In the genomic region with DNA sequence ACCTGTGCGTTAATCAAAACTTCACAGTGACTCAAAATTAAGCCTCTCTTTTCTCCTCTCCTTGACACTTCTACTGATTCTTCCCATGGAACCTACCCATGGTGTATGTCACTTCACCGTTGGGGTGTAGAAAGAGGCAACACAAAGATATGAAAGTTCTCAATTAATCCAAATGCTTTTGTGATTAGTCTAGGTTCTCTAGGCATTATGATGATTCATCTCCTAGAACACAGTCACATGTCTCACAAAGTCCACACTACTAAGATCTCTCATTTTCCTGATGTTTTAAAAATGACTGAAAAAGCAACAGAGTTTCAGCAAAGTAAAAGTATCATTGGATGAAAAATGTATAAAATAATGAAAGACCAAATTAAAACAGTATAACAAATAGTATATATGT, we compare ENCODE assay signal across 33 cellular contexts. TPM values are rescaled to one million over a fixed set of nuclear protein-coding genes. Genes with fewer than 3 reads are reported as not detected.
"Had no signal": no experiment of that assay in that cellular context is flagged by ENCODE, and none has a peak within 500 bp of the region (broad histone marks: within the 10 kb centered on the region; RNA-seq: fewer than 3 reads in every experiment).

No MANE protein-coding gene starts in this region.

- H3K27ac ChIP-seq: lower lobe of right lung, upper lobe of left lung, vagina had no signal

- H3K27me3 ChIP-seq: upper lobe of left lung, vagina had no signal

- H3K4me1 ChIP-seq: lower lobe of right lung, upper lobe of left lung, vagina had no signal

- H3K4me3 ChIP-seq: lower lobe of right lung, mucosa of descending colon, upper lobe of left lung, vagina had no signal

- DNase-seq: activated CD4-positive, alpha-beta memory T cell treated with anti-CD3 and anti-CD28 coated beads, Interleukin-2, amount 10 ng/mL, durations not matched to agents 7 days and 5 days; activated CD4-positive, alpha-beta T cell treated with anti-CD3 and anti-CD28 coated beads, Interleukin-2, amount 10 ng/mL, durations not matched to agents 24 days and 14 days; activated CD4-positive, CD25-positive, alpha-beta regulatory T cell treated with anti-CD3 and anti-CD28 coated beads, Interleukin-2, amount 50 U/mL, for 72 hours; activated CD8-positive, alpha-beta memory T cell treated with anti-CD3 and anti-CD28 coated beads, Interleukin-2, amount 50 U/mL, for 48 hours; activated gamma-delta T cell; activated naive CD4-positive, alpha-beta T cell treated with anti-CD3 and anti-CD28 coated beads, Interleukin-2, amount 10 ng/mL, durations not matched to agents 7 days and 5 days; activated naive CD8-positive, alpha-beta T cell treated with anti-CD3 and anti-CD28 coated beads, Interleukin-2, amount 10 ng/mL, durations not matched to agents 7 days and 5 days; activated T-cell treated with anti-CD3 and anti-CD28 coated beads, Interleukin-2, amount 50 U/mL, for 24 hours; amniotic stem cell; central memory CD4-positive, alpha-beta T cell; head of caudate nucleus; hypothalamus; immature natural killer cell; lower lobe of right lung; mesenchymal stem cell; mucosa of descending colon; small intestine; stimulated activated CD4-positive, alpha-beta T cell treated with anti-CD3 and anti-CD28 coated beads, Interleukin-4, amount 100 ng/mL, for 24 hours; stimulated activated naive CD8-positive, alpha-beta T cell treated with anti-CD3 and anti-CD28 coated beads, Interleukin-15, amount 100 ng/mL, for 72 hours; substantia nigra; T-helper 2 cell; upper lobe of left lung had no signal

- H3K36me3 ChIP-seq: lower lobe of right lung, upper lobe of left lung, vagina had no signal

- ATAC-seq: left lobe of liver; lower lobe of right lung; mucosa of descending colon; natural killer cell treated with Interleukin-12 subunit alpha and Interleukin-12 subunit beta and Interleukin-15 and Interleukin-18, amount 100 ng/mL, for 72 hours; sciatic nerve; stimulated activated effector memory CD8-positive, alpha-beta T cell treated with anti-CD3 and anti-CD28 coated beads, Interleukin-12 subunit alpha, Interleukin-12 subunit beta, amount 100 ng/mL, for 72 hours; stimulated activated naive CD8-positive, alpha-beta T cell treated with anti-CD3 and anti-CD28 coated beads, Interleukin-15, amount 100 ng/mL, for 72 hours had no signal

- FAIRE-seq: small intestine had no signal

RNA-seq across cellular contexts. Expression of a gene that starts 13.7 kb away (rescaled TPM):
- total RNA-seq: activated CD4-positive, alpha-beta memory T cell treated with anti-CD3 and anti-CD28 coated beads, Interleukin-2, amount 10 ng/mL, durations not matched to agents 7 days and 5 days; activated CD4-positive, alpha-beta T cell treated with anti-CD3 and anti-CD28 coated beads, Interleukin-2, amount 10 ng/mL, durations not matched to agents 24 days and 14 days; activated naive CD8-positive, alpha-beta T cell treated with anti-CD3 and anti-CD28 coated beads, Interleukin-2, amount 10 ng/mL, durations not matched to agents 7 days and 5 days; epithelial cell of proximal tubule; fibroblast of villous mesenchyme; kidney epithelial cell; left lobe of liver; lower lobe of right lung; mucosa of descending colon; myocyte; natural killer cell treated with Interleukin-12 subunit alpha and Interleukin-12 subunit beta and Interleukin-15 and Interleukin-18, amount 100 ng/mL, for 72 hours; omental fat pad; pulmonary artery endothelial cell; sciatic nerve; upper lobe of left lung; vagina had no signal
- polyA plus RNA-seq: immature natural killer cell, small intestine had no signal

RNA-seq across cellular contexts. Expression of a gene that starts 14.2 kb away (rescaled TPM):
- total RNA-seq: activated CD4-positive, alpha-beta memory T cell treated with anti-CD3 and anti-CD28 coated beads, Interleukin-2, amount 10 ng/mL, durations not matched to agents 7 days and 5 days; activated CD4-positive, alpha-beta T cell treated with anti-CD3 and anti-CD28 coated beads, Interleukin-2, amount 10 ng/mL, durations not matched to agents 24 days and 14 days; activated naive CD8-positive, alpha-beta T cell treated with anti-CD3 and anti-CD28 coated beads, Interleukin-2, amount 10 ng/mL, durations not matched to agents 7 days and 5 days; epithelial cell of proximal tubule; fibroblast of villous mesenchyme; kidney epithelial cell; left lobe of liver; lower lobe of right lung; mucosa of descending colon; myocyte; natural killer cell treated with Interleukin-12 subunit alpha and Interleukin-12 subunit beta and Interleukin-15 and Interleukin-18, amount 100 ng/mL, for 72 hours; omental fat pad; pulmonary artery endothelial cell; sciatic nerve; upper lobe of left lung; vagina had no signal
- polyA plus RNA-seq: immature natural killer cell had no signal

RNA-seq across cellular contexts. Expression of a gene that starts 42.6 kb away (rescaled TPM):
- total RNA-seq: activated CD4-positive, alpha-beta memory T cell treated with anti-CD3 and anti-CD28 coated beads, Interleukin-2, amount 10 ng/mL, durations not matched to agents 7 days and 5 days; activated CD4-positive, alpha-beta T cell treated with anti-CD3 and anti-CD28 coated beads, Interleukin-2, amount 10 ng/mL, durations not matched to agents 24 days and 14 days; activated naive CD8-positive, alpha-beta T cell treated with anti-CD3 and anti-CD28 coated beads, Interleukin-2, amount 10 ng/mL, durations not matched to agents 7 days and 5 days; epithelial cell of proximal tubule; fibroblast of villous mesenchyme; kidney epithelial cell; left lobe of liver; lower lobe of right lung; mucosa of descending colon; myocyte; natural killer cell treated with Interleukin-12 subunit alpha and Interleukin-12 subunit beta and Interleukin-15 and Interleukin-18, amount 100 ng/mL, for 72 hours; omental fat pad; pulmonary artery endothelial cell; sciatic nerve; upper lobe of left lung; vagina had no signal
- polyA plus RNA-seq: immature natural killer cell, small intestine had no signal

RNA-seq across cellular contexts. Expression of a gene that starts 47.8 kb away (rescaled TPM):
- total RNA-seq: activated CD4-positive, alpha-beta memory T cell treated with anti-CD3 and anti-CD28 coated beads, Interleukin-2, amount 10 ng/mL, durations not matched to agents 7 days and 5 days; activated CD4-positive, alpha-beta T cell treated with anti-CD3 and anti-CD28 coated beads, Interleukin-2, amount 10 ng/mL, durations not matched to agents 24 days and 14 days; activated naive CD8-positive, alpha-beta T cell treated with anti-CD3 and anti-CD28 coated beads, Interleukin-2, amount 10 ng/mL, durations not matched to agents 7 days and 5 days; epithelial cell of proximal tubule; fibroblast of villous mesenchyme; kidney epithelial cell; left lobe of liver; myocyte; natural killer cell treated with Interleukin-12 subunit alpha and Interleukin-12 subunit beta and Interleukin-15 and Interleukin-18, amount 100 ng/mL, for 72 hours; omental fat pad; pulmonary artery endothelial cell; sciatic nerve; vagina had no signal
- polyA plus RNA-seq: immature natural killer cell had no signal
